ENCODE assay signal across 7 cellular contexts in genomic region chr16:74534650-74535049, GRCh38.
DNase-seq lines count a peak whose midpoint lies in the region; ATAC-seq and TF ChIP-seq lines count a peak whose summit lies in the region.
"Not testable (repeated sequence)": the region's sequence is repeated elsewhere in the genome, so short reads cannot be mapped to it uniquely, and the experiment has no call there.

No MANE protein-coding gene starts in this region.

- not testable (repeated sequence) for H4K8ac ChIP-seq in IMR-90 (ENCODE audit: low read depth in 2 of 2, low read length in 2 of 2)

- POLR2A ChIA-PET in Caco-2 (lab: Charles Lee); IMR-90 (lab: Charles Lee; ENCODE audit: unreplicated experiment): not testable (repeated sequence)

- not testable (repeated sequence) for H3K4me2 ChIP-seq in IMR-90 (ENCODE audit: low read depth, low read length)

- H2BK5ac ChIP-seq in IMR-90 (ENCODE audit: low read depth, low read length, poor library complexity, severe bottlenecking), result not testable (repeated sequence)

- not testable (repeated sequence) for H3K4ac ChIP-seq in IMR-90 (ENCODE audit: low read depth, low read length)

- TF ChIP-seq RAD21 in IMR-90 (IDR thresholded peaks at IDR 0.05; ENCODE audit: low read length), result not testable (repeated sequence)

- H3K9me3 ChIP-seq in Caco-2; IMR-90 (ENCODE audit: control insufficient read depth, insufficient read depth, low read length); psoas muscle: not testable (repeated sequence)

- H2AFZ ChIP-seq in IMR-90 (replicated peaks; ENCODE audit: low read length, poor library complexity), result not testable (repeated sequence)

- peak; percentile 92 for ATAC-seq in IMR-90 (ENCODE audit: low read depth)
- ATAC-seq in SK-N-SH treated with all-trans-retinoic acid at 6 μM for 48 hours, result peak; percentile 99
- ATAC-seq in psoas muscle, result peak; percentile 64 to 85 (median 72)

- not testable (repeated sequence) for H3K27me3 Mint-ChIP-seq in Caco-2 (ENCODE audit: insufficient read depth, unreplicated experiment)

- not testable (repeated sequence) for H3K27ac ChIP-seq in IMR-90 (ENCODE audit: insufficient read depth, low read length); psoas muscle

- dilution Hi-C loops in IMR-90 (cut with HindIII; ENCODE audit: low sequenced_read_pairs, unreplicated experiment), result not testable (repeated sequence)

- not testable (repeated sequence) for BruUV-seq in Caco-2 (replicated peaks; lab: Mats Ljungman, UMichigan); IMR-90 (replicated peaks; lab: Mats Ljungman, UMichigan)

- H2BK15ac ChIP-seq in IMR-90 (ENCODE audit: low read depth, low read length), result not testable (repeated sequence)

- H3K14ac ChIP-seq in IMR-90 (replicated peaks; ENCODE audit: low read depth, low read length), result not testable (repeated sequence)

- not testable (repeated sequence) for H3K27me3 ChIP-seq in Caco-2 (replicated peaks; ENCODE audit: control insufficient read depth, insufficient read depth, low read length); IMR-90 (ENCODE audit: control insufficient read depth, insufficient read depth, low read length); psoas muscle (ENCODE audit: insufficient read depth in 3 of 3, low read length in 2 of 3)

- H2AK5ac ChIP-seq in IMR-90 (ENCODE audit: low read depth, low read length), result not testable (repeated sequence)

- H3K9ac ChIP-seq in IMR-90 (ENCODE audit: low read depth, low read length), result not testable (repeated sequence)

- H3K18ac ChIP-seq in IMR-90 (ENCODE audit: low read depth, low read length), result not testable (repeated sequence)

- H3K4me1 Mint-ChIP-seq in Caco-2 (ENCODE audit: low read depth, unreplicated experiment), result peaks cover 32% of the 10 kb centered on the region

- not testable (repeated sequence) for H3K9me1 ChIP-seq in IMR-90 (ENCODE audit: insufficient read depth, low read length)

- H2AK9ac ChIP-seq in IMR-90 (replicated peaks; ENCODE audit: low read depth, low read length, poor library complexity), result not testable (repeated sequence)

- H4K5ac ChIP-seq in IMR-90 (ENCODE audit: low read depth, low read length), result not testable (repeated sequence)

- H3K79me1 ChIP-seq in IMR-90 (ENCODE audit: low read depth in 1 of 2, low read length in 2 of 2), result not testable (repeated sequence)

- intact Hi-C loops in Caco-2 (cut with micrococcal nuclease; ENCODE audit: unreplicated experiment); IMR-90 (cut with micrococcal nuclease); psoas muscle (cut with DNase I): not testable (repeated sequence)

- H3K36me3 Mint-ChIP-seq in Caco-2 (ENCODE audit: insufficient read depth, unreplicated experiment), result peaks cover 18% of the 10 kb centered on the region

- TF ChIP-seq CTCF in Caco-2 (IDR thresholded peaks at IDR 0.05; ENCODE audit: insufficient read depth in 1 of 2, low read depth in 1 of 2, low read length in 1 of 2, severe bottlenecking in 1 of 2, unreplicated experiment in 1 of 2); IMR-90 (conservative IDR thresholded peaks at IDR 0.05; ENCODE audit: low read depth, low read length); psoas muscle (IDR thresholded peaks at IDR 0.05): not testable (repeated sequence)

- not testable (repeated sequence) for H3K23ac ChIP-seq in IMR-90 (ENCODE audit: low read depth, low read length)

- H3K4me3 ChIP-seq in Caco-2 (ENCODE audit: low read depth, low read length); IMR-90 (ENCODE audit: insufficient read depth, low read depth, low read length); psoas muscle: not testable (repeated sequence)

- DNase-seq in Caco-2, psoas muscle: not testable (repeated sequence)
- DNase-seq in IMR-90, result peak; percentile 78
- DNase-seq in astrocyte of the hippocampus (ENCODE audit: low read depth, low spot score), result peak; percentile 23
- peak; percentile 20 for DNase-seq in fibroblast of gingiva (ENCODE audit: low read depth)
- DNase-seq in iris pigment epithelial cell (ENCODE audit: low read depth), result peak; percentile 69

- H4K20me1 ChIP-seq in IMR-90 (ENCODE audit: insufficient read depth, low read length), result not testable (repeated sequence)

- not testable (repeated sequence) for H3K9me3 Mint-ChIP-seq in Caco-2 (ENCODE audit: unreplicated experiment)

- CTCF ChIA-PET in Caco-2 (lab: Charles Lee); IMR-90 (lab: Yijun Ruan, JAX): not testable (repeated sequence)

- not testable (repeated sequence) for H3K36me3 ChIP-seq in Caco-2 (ENCODE audit: control insufficient read depth, insufficient read depth, low read length); IMR-90 (ENCODE audit: control insufficient read depth, insufficient read depth, low read length); psoas muscle (ENCODE audit: insufficient read depth in 1 of 2, low read depth in 1 of 2)

- H3K4me1 ChIP-seq in Caco-2, result peaks cover 11% of the 10 kb centered on the region
- H3K4me1 ChIP-seq in IMR-90 (ENCODE audit: control insufficient read depth, insufficient read depth, low read length); psoas muscle: not testable (repeated sequence)

- in situ Hi-C loops in IMR-90 (cut with MboI; ENCODE audit: low sequenced_read_pairs), result not testable (repeated sequence)

- H4K91ac ChIP-seq in IMR-90 (ENCODE audit: insufficient read depth, low read depth, low read length), result not testable (repeated sequence)

- H3K27ac Mint-ChIP-seq in Caco-2 (ENCODE audit: unreplicated experiment), result peak overlapping the region; percentile 51

- not testable (repeated sequence) for TF ChIP-seq POLR2A in IMR-90 (IDR thresholded peaks at IDR 0.05; ENCODE audit: low read depth, low read length)

- not testable (repeated sequence) for H3K56ac ChIP-seq in IMR-90 (ENCODE audit: extremely low read depth, insufficient read depth, low read length)

- H2BK20ac ChIP-seq in IMR-90 (ENCODE audit: low read depth, low read length), result not testable (repeated sequence)

- H2BK120ac ChIP-seq in IMR-90 (ENCODE audit: low read depth, low read length), result not testable (repeated sequence)

- not testable (repeated sequence) for H3K4me3 Mint-ChIP-seq in Caco-2 (ENCODE audit: unreplicated experiment)

- WGBS in IMR-90 (ENCODE audit: extremely low coverage in 2 of 2, insufficient read length in 1 of 2), 2 experiments, result no CpG with 5 or more reads among the region's 4 CpGs
- 72 to 88% (median 83%) methylated on average over 2 to 3 of the region's 4 CpGs for WGBS in psoas muscle, 3 donors

TF ChIP-seq in SK-N-SH treated with all-trans-retinoic acid at 6 μM for 48 hours, 23 proteins besides CTCF, POLR2A, EP300 and RAD21:
- TF ChIP-seq ISL1 (CRISPR knock-in tag; IDR thresholded peaks at IDR 0.05) (peak; percentile 60), CREB5 (CRISPR knock-in tag; IDR thresholded peaks at IDR 0.05; ENCODE audit: low read depth) (peak; percentile 89), TCF4 (CRISPR knock-in tag; IDR thresholded peaks at IDR 0.05; ENCODE audit: borderline replicate concordance) (peak; percentile 33; the same call in 1 of the 2 replicates), TSHZ2 (CRISPR knock-in tag; IDR thresholded peaks at IDR 0.05) (0 out of 2 replicates have a peak, but pooled peaks have one; percentile 25)
TF ChIP-seq in SK-N-SH treated with all-trans-retinoic acid at 6 μM for 48 hours: peak in this region for 4; not testable (repeated sequence) for 19.
